9 cellular contexts compared by ENCODE assay signal in genomic region chr14:61479746-61480502, GRCh38.
DNase-seq lines count a peak whose midpoint lies in the region; ATAC-seq lines count a peak whose summit lies in the region.
"Had no signal": no experiment of that assay in that cellular context is flagged by ENCODE, and none has a peak within 500 bp of the region (broad histone marks: within the 10 kb centered on the region; RNA-seq: fewer than 3 reads in every experiment).

No MANE protein-coding gene starts in this region.

- peaks cover 91% of the 10 kb centered on the region for H3K4me1 Mint-ChIP-seq in activated CD4-positive, alpha-beta memory T cell treated with anti-CD3 and anti-CD28 coated beads for 36 hours (ENCODE audit: low read depth)

- no peak for ATAC-seq in HG02852 (IDR thresholded peaks at IDR 0.05; ENCODE audit: unreplicated experiment)
- no peak for ATAC-seq in GM21717 (IDR thresholded peaks at IDR 0.05; ENCODE audit: unreplicated experiment)
- ATAC-seq in HG03432 (IDR thresholded peaks at IDR 0.05; ENCODE audit: unreplicated experiment) = no peak

- H3K4me3 ChIP-seq in ACC112 (ENCODE audit: low read depth, low read length) = no peak overlapping the region

- peak overlapping the region; percentile 100 for H3K27ac Mint-ChIP-seq in activated CD4-positive, alpha-beta memory T cell treated with anti-CD3 and anti-CD28 coated beads for 36 hours

- peak; percentile 43 for DNase-seq in ELR (ENCODE audit: low read depth)
- DNase-seq in activated CD4-positive, alpha-beta memory T cell treated with anti-CD3 and anti-CD28 coated beads for 36 hours = no peak
- peak; percentile 66 for DNase-seq in kidney tubule cell (ENCODE audit: low spot score)
- DNase-seq in NCI-H748 (lab: John Stamatoyannopoulos, UW; ENCODE audit: unreplicated experiment) = no peak
- DNase-seq: NCI-H1436 treated with DMSO at 0.1 percent for 48 hours had no signal

- peaks cover 44% of the 10 kb centered on the region for H3K79me2 ChIP-seq in ACC112 (ENCODE audit: control insufficient read depth, insufficient read depth, low read length, unreplicated experiment)

- no peaks in the 10 kb centered on the region for H3K36me3 ChIP-seq in ACC112 (ENCODE audit: insufficient read depth, low read length)

- H3K27me3 Mint-ChIP-seq in activated CD4-positive, alpha-beta memory T cell treated with anti-CD3 and anti-CD28 coated beads for 36 hours = peaks cover 1% of the 10 kb centered on the region

- POLR2A ChIA-PET in activated CD4-positive, alpha-beta memory T cell treated with anti-CD3 and anti-CD28 coated beads for 36 hours (lab: Charles Lee) = interaction anchor here (0.7 to 7.2 kb wide), 19 partner anchors 9 to 270 kb away, joined by 3 to 74 read pairs (median 4); partner anchors contain the start of gene HIF1A

- no peaks in the 10 kb centered on the region for H3K9me3 Mint-ChIP-seq in activated CD4-positive, alpha-beta memory T cell treated with anti-CD3 and anti-CD28 coated beads for 36 hours

- H3K4me3 Mint-ChIP-seq in activated CD4-positive, alpha-beta memory T cell treated with anti-CD3 and anti-CD28 coated beads for 36 hours = peak overlapping the region; percentile 81

- peak overlapping the region; percentile 99 for H3K27ac ChIP-seq in ACC112 (ENCODE audit: low read depth, low read length)

- intact Hi-C loops in activated CD4-positive, alpha-beta memory T cell treated with anti-CD3 and anti-CD28 coated beads for 36 hours (cut with micrococcal nuclease) = loop anchor here (1.0 to 5.0 kb wide), 2 partner anchors 114 to 237 kb away; no protein-coding TSS in a partner anchor

- H3K4me1 ChIP-seq in ACC112 (ENCODE audit: control insufficient read depth, insufficient read depth, low read length, unreplicated experiment) = peaks cover 55% of the 10 kb centered on the region

- no peak overlapping the region for H2AFZ ChIP-seq in ACC112 (ENCODE audit: low read length, unreplicated experiment)

- H3K27me3 ChIP-seq in ACC112 (ENCODE audit: insufficient read depth, low read length) = no peaks in the 10 kb centered on the region

- H3K36me3 Mint-ChIP-seq in activated CD4-positive, alpha-beta memory T cell treated with anti-CD3 and anti-CD28 coated beads for 36 hours = peaks cover 45% of the 10 kb centered on the region

- CTCF ChIA-PET in activated CD4-positive, alpha-beta memory T cell treated with anti-CD3 and anti-CD28 coated beads for 36 hours (lab: Charles Lee) = interaction anchor here (0.7 to 10.8 kb wide), 9 partner anchors 8 to 358 kb away, joined by 3 to 76 read pairs (median 4); partner anchors contain the start of gene TMEM30B

Comparison
In these comparisons a context has a peak if more than half of its experiments do, and no peak if none do; other contexts are left out.
1. DNase-seq: peak in ELR (single experiment) and kidney tubule cell (single experiment); none in activated CD4-positive, alpha-beta memory T cell treated with anti-CD3 and anti-CD28 coated beads for 36 hours (single experiment) and NCI-H748 (single experiment).